Comparison of ENCODE assay signal across 8 cellular contexts in genomic region chr12:31100504-31101208, GRCh38. TPM values are rescaled to one million over a fixed set of nuclear protein-coding genes. Genes with fewer than 3 reads are reported as not detected.
DNase-seq lines count a peak whose midpoint lies in the region; ATAC-seq and TF ChIP-seq lines count a peak whose summit lies in the region.
"Not testable (repeated sequence)": the region's sequence is repeated elsewhere in the genome, so short reads cannot be mapped to it uniquely, and the experiment has no call there.

No MANE protein-coding gene starts in this region.

- not testable (repeated sequence) for H3K27ac Mint-ChIP-seq in T-helper 17 cell
- H3K27ac Mint-ChIP-seq in immature natural killer cell, result peak overlapping the region in 5 of 6 donors; percentile 51 to 68 (median 55)
- H3K27ac Mint-ChIP-seq in stimulated activated memory B cell treated with anti-CD40 and anti-IgM and Interleukin-4, amounts not matched to agents 10 μg/mL and 1 μg/mL and 100 μg/mL, for 72 hours, result peak overlapping the region; percentile 82

- not testable (repeated sequence) for H3K9me3 ChIP-seq in T-helper 17 cell (ENCODE audit: control insufficient read depth, low read length, poor library complexity, severe bottlenecking)

- H3K9me3 Mint-ChIP-seq in immature natural killer cell; stimulated activated memory B cell treated with anti-CD40 and anti-IgM and Interleukin-4, amounts not matched to agents 10 μg/mL and 1 μg/mL and 100 μg/mL, for 72 hours: not testable (repeated sequence)

- TF ChIP-seq CTCF in GM12864 (IDR thresholded peaks at IDR 0.05; ENCODE audit: low read depth, low read length, missing control alignments), result not testable (repeated sequence)

- H3K27me3 Mint-ChIP-seq in T-helper 17 cell; immature natural killer cell (ENCODE audit: low read depth in 3 of 3); stimulated activated memory B cell treated with anti-CD40 and anti-IgM and Interleukin-4, amounts not matched to agents 10 μg/mL and 1 μg/mL and 100 μg/mL, for 72 hours: not testable (repeated sequence)

- H3K4me1 Mint-ChIP-seq in T-helper 17 cell, immature natural killer cell: not testable (repeated sequence)
- H3K4me1 Mint-ChIP-seq in stimulated activated memory B cell treated with anti-CD40 and anti-IgM and Interleukin-4, amounts not matched to agents 10 μg/mL and 1 μg/mL and 100 μg/mL, for 72 hours, result peaks cover 11% of the 10 kb centered on the region

- not testable (repeated sequence) for H3K36me3 Mint-ChIP-seq in T-helper 17 cell (ENCODE audit: low read depth)
- H3K36me3 Mint-ChIP-seq in immature natural killer cell, result peaks cover 2 to 16% (median 9%) of the 10 kb centered on the region in 3 donors
- peaks cover 43% of the 10 kb centered on the region for H3K36me3 Mint-ChIP-seq in stimulated activated memory B cell treated with anti-CD40 and anti-IgM and Interleukin-4, amounts not matched to agents 10 μg/mL and 1 μg/mL and 100 μg/mL, for 72 hours

- H3K4me3 ChIP-seq in GM12864 (ENCODE audit: low read depth, low read length), result not testable (repeated sequence)

- DNase-seq in GM12864 (ENCODE audit: low read depth), result peak; percentile 68
- peak; percentile 13 to 49 for DNase-seq in NCI-H187 (lab: John Stamatoyannopoulos, UW)
- not testable (repeated sequence) for DNase-seq in T-helper 17 cell
- peak; percentile 10 to 23 (median 17) for DNase-seq in immature natural killer cell

- not testable (repeated sequence) for H3K4me3 Mint-ChIP-seq in T-helper 17 cell
- peak overlapping the region in 2 of 5 donors; percentile 52 to 59 for H3K4me3 Mint-ChIP-seq in immature natural killer cell
- H3K4me3 Mint-ChIP-seq in stimulated activated memory B cell treated with anti-CD40 and anti-IgM and Interleukin-4, amounts not matched to agents 10 μg/mL and 1 μg/mL and 100 μg/mL, for 72 hours, result peak overlapping the region; percentile 49

- peak; percentile 90 for ATAC-seq in GM19328 (IDR thresholded peaks at IDR 0.05; ENCODE audit: unreplicated experiment)
- peak; percentile 69 for ATAC-seq in GM21737 (IDR thresholded peaks at IDR 0.05; ENCODE audit: unreplicated experiment)
- ATAC-seq in HG02981 (IDR thresholded peaks at IDR 0.05; ENCODE audit: unreplicated experiment), result peak; percentile 77
- ATAC-seq in T-helper 17 cell, result peak; percentile 40
- ATAC-seq in stimulated activated memory B cell treated with anti-CD40 and anti-IgM and Interleukin-4, amounts not matched to agents 10 μg/mL and 1 μg/mL and 100 μg/mL, for 72 hours, result peak; percentile 95

RNA-seq across cellular contexts. Expression of gene DDX11, which starts 27.0 kb away (rescaled TPM):
- 10 to 100 TPM; 53.6 to 66.3 TPM for total RNA-seq in T-helper 17 cell
- polyA plus RNA-seq in immature natural killer cell, result 10 to 100 TPM in 1 of 3 donors, 1 to 10 TPM in 1, not detected in 1; 5.4 to 14.7 TPM

Comparison
In these comparisons a context has a peak if more than half of its experiments do, and no peak if none do; other contexts are left out.
1. ATAC-seq: peak in every context shown above with its lines; median percentile 95 in stimulated activated memory B cell treated with anti-CD40 and anti-IgM and Interleukin-4, amounts not matched to agents 10 μg/mL and 1 μg/mL and 100 μg/mL, for 72 hours; 90 in GM19328; 77 in HG02981; 69 in GM21737; 40 in T-helper 17 cell.